8 cellular contexts compared by ENCODE assay signal in the genomic region with DNA sequence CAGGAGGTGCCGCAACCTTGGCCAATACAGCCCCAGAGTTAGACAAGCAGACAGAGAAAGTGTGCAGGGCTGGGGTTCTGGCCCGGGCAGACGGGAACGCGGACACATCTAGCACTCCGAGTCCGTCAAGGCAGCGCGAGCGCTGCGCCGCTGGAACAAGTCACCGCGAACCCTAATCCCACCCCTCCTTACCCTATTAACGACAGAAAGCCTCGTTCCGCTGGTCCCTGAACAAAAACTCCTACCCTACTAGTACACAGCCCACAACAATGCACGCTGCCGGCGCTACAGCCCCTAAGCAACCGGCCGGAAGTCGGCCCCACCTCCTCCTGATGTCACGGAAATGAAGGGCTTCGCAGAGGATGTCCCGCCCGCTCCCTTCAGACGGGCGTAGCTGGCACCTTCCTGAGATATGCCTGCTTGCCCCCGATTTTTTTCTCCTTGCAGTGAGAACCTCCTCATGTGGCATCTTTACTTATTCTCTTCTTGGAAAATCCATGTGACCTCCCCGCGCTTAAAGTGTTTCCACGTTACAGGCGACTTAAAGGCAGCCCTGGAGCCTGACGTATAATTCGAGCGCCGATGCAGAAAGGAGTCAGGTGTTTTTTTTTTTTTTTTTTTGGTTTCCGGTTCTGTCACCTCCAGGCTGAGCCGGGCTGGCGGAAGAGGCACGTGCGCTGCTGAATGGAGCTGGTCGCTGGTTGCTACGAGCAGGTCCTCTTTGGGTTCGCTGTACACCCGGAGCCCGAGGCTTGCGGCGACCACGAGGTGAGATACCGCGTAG. TPM values are rescaled to one million over a fixed set of nuclear protein-coding genes. Genes with fewer than 3 reads are reported as not detected.
A peak's percentile ranks its signal among the peaks of the same experiment; 100 is the strongest.
DNase-seq lines count a peak whose midpoint lies in the region; ATAC-seq, FAIRE-seq and TF ChIP-seq lines count a peak whose summit lies in the region.

TSS of gene C6orf52 (minus strand) at position 315 of the 784 bp plus-strand sequence. CDS start 7,066 bp downstream, outside the sequence.
A gene with protein sequence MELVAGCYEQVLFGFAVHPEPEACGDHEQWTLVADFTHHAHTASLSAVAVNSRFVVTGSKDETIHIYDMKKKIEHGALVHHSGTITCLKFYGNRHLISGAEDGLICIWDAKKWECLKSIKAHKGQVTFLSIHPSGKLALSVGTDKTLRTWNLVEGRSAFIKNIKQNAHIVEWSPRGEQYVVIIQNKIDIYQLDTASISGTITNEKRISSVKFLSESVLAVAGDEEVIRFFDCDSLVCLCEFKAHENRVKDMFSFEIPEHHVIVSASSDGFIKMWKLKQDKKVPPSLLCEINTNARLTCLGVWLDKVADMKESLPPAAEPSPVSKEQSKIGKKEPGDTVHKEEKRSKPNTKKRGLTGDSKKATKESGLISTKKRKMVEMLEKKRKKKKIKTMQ (plus strand): TSS at position 671 of the 784 bp plus-strand sequence. CDS start 14 bp downstream, at position 685.

- DNase-seq in NCI-H187 (lab: John Stamatoyannopoulos, UW) (peak; percentile 84 to 91), T-helper 2 cell (peak; percentile 80 to 97 (median 90)), anterior cingulate cortex (lab: John Stamatoyannopoulos, UW) (peak; percentile 44 to 99 (median 89)), right cardiac atrium (peak; percentile 95 to 97 (median 96)), psoas muscle (peak; percentile 92 to 96), urothelium cell line (ENCODE audit: low spot score) (peak; percentile 93)

- H3K27me3 ChIP-seq in right cardiac atrium (ENCODE audit: control insufficient read depth, insufficient read depth) (no peaks in the 10 kb centered on the region), psoas muscle (ENCODE audit: insufficient read depth in 3 of 3, low read length in 2 of 3) (no peaks in the 10 kb centered on the region)

- peaks cover 4 to 24% of the 10 kb centered on the region in 2 donors for H3K36me3 ChIP-seq in psoas muscle (ENCODE audit: insufficient read depth in 1 of 2, low read depth in 1 of 2)

- TF ChIP-seq CTCF in psoas muscle (IDR thresholded peaks at IDR 0.05): no peak

- peak within 1 kb of the TSS; percentile 80 for H3K4me3 ChIP-seq in right cardiac atrium (ENCODE audit: low read length)
- H3K4me3 ChIP-seq in psoas muscle: peak within 1 kb of the TSS; percentile 89

- H3K9me3 ChIP-seq in right cardiac atrium (ENCODE audit: control insufficient read depth, low read length) (no peaks in the 10 kb centered on the region), psoas muscle (no peaks in the 10 kb centered on the region)

- peak within 1 kb of the TSS; percentile 99 for H3K27ac ChIP-seq in right cardiac atrium (ENCODE audit: low read length)
- peak within 1 kb of the TSS; percentile 88 for H3K27ac ChIP-seq in psoas muscle

- no peaks in the 10 kb centered on the region for H3K4me1 ChIP-seq in right cardiac atrium (ENCODE audit: control insufficient read depth, insufficient read depth, low read length)
- peaks cover 27% of the 10 kb centered on the region for H3K4me1 ChIP-seq in psoas muscle

- under 1% methylated on average over 53 of the region's 53 CpGs for WGBS in right cardiac atrium
- WGBS in psoas muscle, 3 donors: 0% methylated on average over 53 of the region's 53 CpGs

- no peak for FAIRE-seq in urothelium cell line (lab: Jason Lieb, UNC)

- peak; percentile 98 for ATAC-seq in GM18502 (IDR thresholded peaks at IDR 0.05; ENCODE audit: poor library complexity, unreplicated experiment)
- ATAC-seq in HG02943 (IDR thresholded peaks at IDR 0.05; ENCODE audit: low read depth, unreplicated experiment): peak; percentile 99
- peak; percentile 100 for ATAC-seq in right cardiac atrium
- peak; percentile 98 to 99 (median 99) for ATAC-seq in psoas muscle

- intact Hi-C loops in right cardiac atrium (cut with DNase I): loop anchor here (5.0 to 10.0 kb wide), 4 partner anchors 50 to 182 kb away; partner anchors contain the start of genes GCNT2 (in 1 of the 4) and TMEM14B (in 1 of the 4)
- intact Hi-C loops in psoas muscle (cut with DNase I): loop anchor here (1.0 to 2.0 kb wide), 3 partner anchors 28 to 184 kb away; partner anchors contain the start of gene TMEM14C (in 1 of the 2)

RNA-seq across cellular contexts. Expression of gene C6orf52, which starts in this region (rescaled TPM):
- total RNA-seq in right cardiac atrium: under 1 TPM in 2 of 4 donors, not detected in 2; 0.63 to 0.71 TPM
- polyA plus RNA-seq in right cardiac atrium: 0.29 TPM
- 1 to 10 TPM in 2 of 4 donors, under 1 TPM in 2; 0.61 to 1.5 (median 1.0) TPM for total RNA-seq in psoas muscle
- under 1 TPM; 0.33 to 0.47 (median 0.38) TPM for polyA plus RNA-seq in psoas muscle

RNA-seq across cellular contexts. Expression of the second gene that starts in this region (rescaled TPM):
- total RNA-seq in right cardiac atrium (10 to 100 TPM in 2 of 4 donors, 1 to 10 TPM in 2; 7.7 to 12.1 (median 10.0) TPM), psoas muscle (10 to 100 TPM in 3 of 4 donors, 1 to 10 TPM in 1; 9.5 to 22.6 (median 18.3) TPM)
- polyA plus RNA-seq in right cardiac atrium (9.2 TPM), psoas muscle (10 to 100 TPM; 22.0 to 44.1 (median 25.2) TPM)

Comparison
In these comparisons a context has a peak if more than half of its experiments do, and no peak if none do; other contexts are left out.
1. Peak in every context shown above with its lines: DNase-seq, ATAC-seq, H3K4me3 ChIP-seq and H3K27ac ChIP-seq.